9 cellular contexts compared by ENCODE assay signal in genomic region chr22:40415531-40416266, GRCh38. TPM values are rescaled to one million over a fixed set of nuclear protein-coding genes. Genes with fewer than 3 reads are reported as not detected.
DNase-seq lines count a peak whose midpoint lies in the region; ATAC-seq and TF ChIP-seq lines count a peak whose summit lies in the region.
"Had no signal": no experiment of that assay in that cellular context is flagged by ENCODE, and none has a peak within 500 bp of the region (broad histone marks: within the 10 kb centered on the region; RNA-seq: fewer than 3 reads in every experiment).

No MANE protein-coding gene starts in this region.

- H3K9me3 Mint-ChIP-seq in activated naive CD8-positive, alpha-beta T cell treated with anti-CD3 and anti-CD28 coated beads, Interleukin-2, amount 10 ng/mL, durations not matched to agents 7 days and 5 days = no peaks in the 10 kb centered on the region
- H3K9me3 Mint-ChIP-seq in natural killer cell = no peaks in the 10 kb centered on the region

- ATAC-seq in activated naive CD8-positive, alpha-beta T cell treated with anti-CD3 and anti-CD28 coated beads, Interleukin-2, amount 10 ng/mL, durations not matched to agents 7 days and 5 days (ENCODE audit: low read depth) = peak; percentile 77
- ATAC-seq in natural killer cell = peak; percentile 34 to 57 (median 51)

- TF ChIP-seq CTCF in GM06990 (IDR thresholded peaks at IDR 0.05; ENCODE audit: insufficient read depth, low read length, poor library complexity, severe bottlenecking) (no peak), HL-60 (IDR thresholded peaks at IDR 0.05; ENCODE audit: insufficient read depth, low read length) (no peak), natural killer cell (IDR thresholded peaks at IDR 0.05) (no peak)

- peaks cover 30% of the 10 kb centered on the region for H3K36me3 Mint-ChIP-seq in activated naive CD8-positive, alpha-beta T cell treated with anti-CD3 and anti-CD28 coated beads, Interleukin-2, amount 10 ng/mL, durations not matched to agents 7 days and 5 days
- H3K36me3 Mint-ChIP-seq in natural killer cell = no peaks in the 10 kb centered on the region

- H3K27ac ChIP-seq in HL-60 (replicated peaks) = peak overlapping the region; percentile 59

- no peaks in the 10 kb centered on the region for H3K27me3 Mint-ChIP-seq in activated naive CD8-positive, alpha-beta T cell treated with anti-CD3 and anti-CD28 coated beads, Interleukin-2, amount 10 ng/mL, durations not matched to agents 7 days and 5 days
- H3K27me3 Mint-ChIP-seq in natural killer cell (ENCODE audit: low read depth in 2 of 2) = no peaks in the 10 kb centered on the region

- peaks cover 22% of the 10 kb centered on the region for H3K4me1 Mint-ChIP-seq in activated naive CD8-positive, alpha-beta T cell treated with anti-CD3 and anti-CD28 coated beads, Interleukin-2, amount 10 ng/mL, durations not matched to agents 7 days and 5 days
- H3K4me1 Mint-ChIP-seq in natural killer cell = peaks cover 20 to 29% of the 10 kb centered on the region in 2 donors

- peak overlapping the region; percentile 34 for H3K4me3 Mint-ChIP-seq in activated naive CD8-positive, alpha-beta T cell treated with anti-CD3 and anti-CD28 coated beads, Interleukin-2, amount 10 ng/mL, durations not matched to agents 7 days and 5 days
- H3K4me3 Mint-ChIP-seq in natural killer cell = peak overlapping the region; percentile 10

- peaks cover 43% of the 10 kb centered on the region for H3K36me3 ChIP-seq in GM06990 (ENCODE audit: control insufficient read depth, insufficient read depth, low read length)

- POLR2A ChIA-PET in activated naive CD8-positive, alpha-beta T cell treated with anti-CD3 and anti-CD28 coated beads, Interleukin-2, amount 10 ng/mL, durations not matched to agents 7 days and 5 days (lab: Charles Lee) = interaction anchor here (1.0 to 1.6 kb wide), 3 partner anchors 8 to 45 kb away, joined by 4 to 6 read pairs (median 5); partner anchors contain the start of gene SGSM3

- peak overlapping the region; percentile 86 for H3K27ac Mint-ChIP-seq in activated naive CD8-positive, alpha-beta T cell treated with anti-CD3 and anti-CD28 coated beads, Interleukin-2, amount 10 ng/mL, durations not matched to agents 7 days and 5 days
- peak overlapping the region; percentile 80 to 93 for H3K27ac Mint-ChIP-seq in natural killer cell

- DNase-seq in GM06990 (ENCODE audit: extremely low read depth, insufficient read length) (peak; percentile 57), HL-60 (ENCODE audit: low read depth in 1 of 2, low spot score in 1 of 2) (peak; percentile 45 to 69), natural killer cell (no peak), NCI-H2029 treated with DMSO at 0.1 percent for 48 hours (lab: John Stamatoyannopoulos, UW) (no peak), putamen (ENCODE audit: low spot score) (no peak), NCI-H2107 treated with DMSO at 0.1 percent for 48 hours (lab: John Stamatoyannopoulos, UW; ENCODE audit: unreplicated experiment) (no peak), COR-L47 (lab: John Stamatoyannopoulos, UW) (no peak)
- DNase-seq in activated naive CD8-positive, alpha-beta T cell treated with anti-CD3 and anti-CD28 coated beads, Interleukin-2, amount 10 ng/mL, durations not matched to agents 7 days and 5 days = no peak

- H3K4me3 ChIP-seq in GM06990 (replicated peaks; ENCODE audit: low read depth, low read length) = no peak overlapping the region
- no peak overlapping the region for H3K4me3 ChIP-seq in HL-60 (replicated peaks; ENCODE audit: insufficient read depth, low read length)
- H3K4me3 ChIP-seq: skin epidermis had no signal

- no peaks in the 10 kb centered on the region for H3K27me3 ChIP-seq in GM06990 (replicated peaks; ENCODE audit: control insufficient read depth, insufficient read depth, low read length)
- H3K27me3 ChIP-seq in HL-60 (ENCODE audit: insufficient read depth, poor library complexity, severe bottlenecking) = no peaks in the 10 kb centered on the region

- intact Hi-C loops in natural killer cell (cut with micrococcal nuclease) = no loop called here

RNA-seq across cellular contexts. Expression of gene SGSM3, which starts 45.3 kb away (rescaled TPM):
- total RNA-seq in activated naive CD8-positive, alpha-beta T cell treated with anti-CD3 and anti-CD28 coated beads, Interleukin-2, amount 10 ng/mL, durations not matched to agents 7 days and 5 days = 100 to 1,000 TPM; 101 to 115 TPM
- total RNA-seq in natural killer cell = 10 to 100 TPM; 74.4 to 93.2 (median 76.3) TPM

Comparison
In these comparisons a context has a peak if more than half of its experiments do, and no peak if none do; other contexts are left out.
1. DNase-seq: peak in GM06990 (single experiment) and HL-60 (2 of 2); none in activated naive CD8-positive, alpha-beta T cell treated with anti-CD3 and anti-CD28 coated beads, Interleukin-2, amount 10 ng/mL, durations not matched to agents 7 days and 5 days (single experiment), natural killer cell (single experiment), NCI-H2029 treated with DMSO at 0.1 percent for 48 hours (single experiment), putamen (single experiment), NCI-H2107 treated with DMSO at 0.1 percent for 48 hours (single experiment) and COR-L47 (single experiment).